Comparison of ENCODE assay signal across 1 cellular context in genomic region chr2:59887348-59887747, GRCh38.
TF ChIP-seq lines count a peak whose summit lies in the region.

No MANE protein-coding gene starts in this region.

TF ChIP-seq in GM12878, 131 proteins besides CTCF, POLR2A, EP300 and RAD21 (continued from another document):
- no peak for TF ChIP-seq ZBTB11 (CRISPR knock-in tag; IDR thresholded peaks at IDR 0.05)
- TF ChIP-seq CUX1 (IDR thresholded peaks at IDR 0.05; ENCODE audit: insufficient replicate concordance, low read depth, low read length) = no peak
- TF ChIP-seq ZBTB33 (IDR thresholded peaks at IDR 0.05) = no peak
- no peak for TF ChIP-seq IKZF2 (IDR thresholded peaks at IDR 0.05)
- TF ChIP-seq E4F1 (IDR thresholded peaks at IDR 0.05; ENCODE audit: borderline replicate concordance, partially characterized antibody) = no peak
- no peak for TF ChIP-seq JUNB (IDR thresholded peaks at IDR 0.05)
- no peak for TF ChIP-seq HCFC1 (IDR thresholded peaks at IDR 0.05; ENCODE audit: low read length)
- no peak for TF ChIP-seq NR2C1 (IDR thresholded peaks at IDR 0.05)
- no peak for TF ChIP-seq CHD1 (IDR thresholded peaks at IDR 0.05; ENCODE audit: low read depth, low read length)
- no peak for TF ChIP-seq MTA2 (IDR thresholded peaks at IDR 0.05; ENCODE audit: low read depth)
- TF ChIP-seq FOS (IDR thresholded peaks at IDR 0.05; ENCODE audit: borderline replicate concordance, extremely low read depth, insufficient read length) = no peak
- no peak for TF ChIP-seq IRF5 (IDR thresholded peaks at IDR 0.05; ENCODE audit: borderline replicate concordance)
- TF ChIP-seq MAX (IDR thresholded peaks at IDR 0.05; ENCODE audit: low read depth, low read length) = no peak
TF ChIP-seq in GM12878: peak in this region for 0.
